ENCODE assay signal across 17 cellular contexts in the genomic region with DNA sequence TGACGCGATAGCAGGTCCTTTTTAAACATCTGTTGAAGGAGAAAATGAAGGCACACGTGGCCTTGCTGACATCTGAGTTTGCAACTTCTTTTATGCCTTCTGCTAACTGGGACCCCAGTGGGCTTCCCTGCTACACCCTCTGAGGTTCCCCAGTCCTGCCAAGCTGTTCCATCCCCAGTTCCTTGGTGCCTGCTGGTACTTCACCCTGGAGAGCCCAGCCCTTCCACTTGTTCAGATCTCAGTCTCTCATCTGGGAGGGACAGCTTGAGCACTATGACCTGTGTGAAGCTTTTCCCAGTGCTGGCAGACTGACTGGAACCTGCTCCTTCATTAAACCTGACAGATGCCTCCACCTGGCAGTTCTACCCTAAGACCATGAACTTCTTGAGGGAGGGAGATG.
"Had no signal": no experiment of that assay in that cellular context is flagged by ENCODE, and none has a peak within 500 bp of the region (broad histone marks: within the 10 kb centered on the region; RNA-seq: fewer than 3 reads in every experiment).

No MANE protein-coding gene starts in this region.

- H3K27ac ChIP-seq: foreskin keratinocyte, neutrophil, psoas muscle, right lobe of liver, tibial artery, upper lobe of left lung, vagina had no signal

- H3K27me3 Mint-ChIP-seq: dendritic cell treated with granulocyte-macrophage colony-stimulating factor and Interleukin-4, amounts not matched to agents 40 ng/mL and 50 ng/mL, for 4 days; effector memory CD8-positive, alpha-beta T cell; stimulated activated memory B cell treated with anti-CD40 and anti-IgM and Interleukin-4, amounts not matched to agents 10 μg/mL and 1 μg/mL and 100 μg/mL, for 72 hours; stimulated activated naive CD8-positive, alpha-beta T cell treated with anti-CD3 and anti-CD28 coated beads, Interleukin-15, Interleukin-2, amounts not matched to agents 100 ng/mL and 50 ng/mL, for 24 hours had no signal

- H3K9me3 Mint-ChIP-seq: immature natural killer cell; nephron; stimulated activated naive CD8-positive, alpha-beta T cell treated with anti-CD3 and anti-CD28 coated beads, Interleukin-15, Interleukin-2, amounts not matched to agents 100 ng/mL and 50 ng/mL, for 24 hours had no signal

- DNase-seq: effector memory CD8-positive, alpha-beta T cell; foreskin keratinocyte; immature natural killer cell; left cardiac atrium; mammary epithelial cell; psoas muscle; retina; right lobe of liver; stimulated activated CD4-positive, alpha-beta T cell treated with anti-CD3 and anti-CD28 coated beads, Interleukin-4, amount 100 ng/mL, for 24 hours; tibial artery; upper lobe of left lung had no signal

- H3K36me3 ChIP-seq: neutrophil, right lobe of liver, tibial artery, upper lobe of left lung, vagina had no signal

- H3K4me1 ChIP-seq: foreskin keratinocyte, psoas muscle, right lobe of liver, tibial artery, upper lobe of left lung, vagina had no signal

- H3K27ac Mint-ChIP-seq: dendritic cell treated with granulocyte-macrophage colony-stimulating factor and Interleukin-4, amounts not matched to agents 40 ng/mL and 50 ng/mL, for 4 days; effector memory CD8-positive, alpha-beta T cell; nephron; stimulated activated memory B cell treated with anti-CD40 and anti-IgM and Interleukin-4, amounts not matched to agents 10 μg/mL and 1 μg/mL and 100 μg/mL, for 72 hours; stimulated activated naive CD8-positive, alpha-beta T cell treated with anti-CD3 and anti-CD28 coated beads, Interleukin-15, Interleukin-2, amounts not matched to agents 100 ng/mL and 50 ng/mL, for 24 hours had no signal

- H3K9me3 ChIP-seq: neutrophil, psoas muscle, right lobe of liver, tibial artery, upper lobe of left lung, vagina had no signal

- ATAC-seq: effector memory CD8-positive, alpha-beta T cell; foreskin keratinocyte; left cardiac atrium; psoas muscle; right lobe of liver; stimulated activated memory B cell treated with anti-CD40 and anti-IgM and Interleukin-4, amounts not matched to agents 10 μg/mL and 1 μg/mL and 100 μg/mL, for 72 hours had no signal

- H3K4me3 Mint-ChIP-seq: dendritic cell treated with granulocyte-macrophage colony-stimulating factor and Interleukin-4, amounts not matched to agents 40 ng/mL and 50 ng/mL, for 4 days; effector memory CD8-positive, alpha-beta T cell; nephron; stimulated activated memory B cell treated with anti-CD40 and anti-IgM and Interleukin-4, amounts not matched to agents 10 μg/mL and 1 μg/mL and 100 μg/mL, for 72 hours; stimulated activated naive CD8-positive, alpha-beta T cell treated with anti-CD3 and anti-CD28 coated beads, Interleukin-15, Interleukin-2, amounts not matched to agents 100 ng/mL and 50 ng/mL, for 24 hours had no signal

- H3K4me3 ChIP-seq: psoas muscle, right lobe of liver, tibial artery, upper lobe of left lung, vagina had no signal

- H3K27me3 ChIP-seq: foreskin keratinocyte, neutrophil, right lobe of liver, tibial artery, upper lobe of left lung, vagina had no signal
